ENCODE assay signal across 1 cellular context in genomic region chr22:38126928-38127668, GRCh38.
TF ChIP-seq lines count a peak whose summit lies in the region.

No MANE protein-coding gene starts in this region.

TF ChIP-seq in GM23338, 12 proteins besides CTCF, POLR2A, EP300 and RAD21 (continued from another document):
- TF ChIP-seq ZNF462 (CRISPR knock-in tag; IDR thresholded peaks at IDR 0.05), result no peak
